ENCODE assay signal across 8 cellular contexts in the genomic region with DNA sequence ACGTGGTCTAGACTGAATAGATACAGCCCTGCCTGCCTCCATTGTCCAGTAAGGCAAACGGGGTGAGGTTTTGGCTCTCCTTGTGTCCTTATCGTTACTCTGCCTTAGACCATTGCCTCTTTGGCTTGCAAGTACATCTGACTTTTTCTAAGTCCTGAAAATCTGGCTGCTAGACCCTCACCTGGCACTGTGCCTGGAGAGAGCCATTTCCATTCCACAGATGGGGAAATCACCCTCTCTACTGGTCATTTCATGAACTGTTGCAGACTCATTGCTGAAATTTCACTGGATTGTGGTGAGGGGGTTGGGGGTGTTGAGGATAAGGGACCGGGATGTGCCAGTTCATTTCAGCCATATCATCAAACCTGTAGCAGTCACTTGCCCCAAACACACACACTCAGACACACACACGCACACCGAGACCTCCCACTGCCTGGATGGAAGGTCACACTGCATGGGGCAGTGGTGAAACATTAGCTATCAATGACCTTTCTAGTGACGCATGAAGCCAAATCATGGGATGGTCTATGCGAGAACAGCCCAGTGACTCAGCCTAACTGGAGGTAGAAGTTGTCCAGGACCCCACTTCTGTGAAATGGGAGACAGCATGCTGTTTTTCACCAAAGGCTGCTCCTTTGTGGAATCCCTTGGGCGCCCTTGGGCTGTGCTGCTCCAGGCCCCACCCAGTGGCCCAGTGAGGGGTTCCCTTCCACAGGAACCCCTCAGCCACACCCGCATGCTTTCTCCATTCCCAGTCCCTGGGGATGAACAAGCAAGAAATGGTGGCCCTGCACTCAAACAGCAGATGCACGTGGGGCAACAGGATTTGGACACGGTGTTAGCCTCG. TPM values are rescaled to one million over a fixed set of nuclear protein-coding genes. Genes with fewer than 3 reads are reported as not detected.
DNase-seq lines count a peak whose midpoint lies in the region; ATAC-seq and TF ChIP-seq lines count a peak whose summit lies in the region.

No MANE protein-coding gene starts in this region.

- 64 to 68% (median 66%) methylated on average over 10 to 13 of the region's 13 CpGs for WGBS in adrenal gland, 4 donors

- H3K27me3 ChIP-seq in HL-60 (ENCODE audit: insufficient read depth, poor library complexity, severe bottlenecking) (no peaks in the 10 kb centered on the region), adrenal gland (no peaks in the 10 kb centered on the region)
- no peaks in the 10 kb centered on the region for H3K27me3 ChIP-seq in naive thymus-derived CD4-positive, alpha-beta T cell (ENCODE audit: control insufficient read depth in 2 of 2, insufficient read depth in 2 of 2, low read length in 2 of 2)

- no peak overlapping the region for H3K27ac Mint-ChIP-seq in CD14-positive monocyte
- H3K27ac Mint-ChIP-seq in naive thymus-derived CD4-positive, alpha-beta T cell: no peak overlapping the region

- no peak for TF ChIP-seq POLR2A in adrenal gland (IDR thresholded peaks at IDR 0.05)

- no peaks in the 10 kb centered on the region for H3K9me3 Mint-ChIP-seq in CD14-positive monocyte
- H3K9me3 Mint-ChIP-seq in naive thymus-derived CD4-positive, alpha-beta T cell: no peaks in the 10 kb centered on the region

- peaks cover 9 to 12% (median 11%) of the 10 kb centered on the region in 3 donors for H3K27me3 Mint-ChIP-seq in CD14-positive monocyte (ENCODE audit: low read depth in 3 of 3)
- H3K27me3 Mint-ChIP-seq in naive thymus-derived CD4-positive, alpha-beta T cell: peaks cover 5 to 13% (median 11%) of the 10 kb centered on the region in 5 donors

- H3K27ac ChIP-seq in HL-60 (replicated peaks) (no peak overlapping the region), adrenal gland (no peak overlapping the region)
- no peak overlapping the region for H3K27ac ChIP-seq in naive thymus-derived CD4-positive, alpha-beta T cell (ENCODE audit: low read depth, low read length)

- intact Hi-C loops in adrenal gland (cut with DNase I): no loop called here
- intact Hi-C loops in CD14-positive monocyte (cut with micrococcal nuclease): no loop called here
- intact Hi-C loops in naive thymus-derived CD4-positive, alpha-beta T cell (cut with micrococcal nuclease): no loop called here

- H3K4me1 Mint-ChIP-seq in CD14-positive monocyte: peaks cover 11% of the 10 kb centered on the region
- H3K4me1 Mint-ChIP-seq in naive thymus-derived CD4-positive, alpha-beta T cell: peaks cover 0 to 5% (median 0%) of the 10 kb centered on the region in 7 donors

- H3K4me3 ChIP-seq in AG10803 (ENCODE audit: low read length): no peak overlapping the region
- H3K4me3 ChIP-seq in HL-60 (replicated peaks; ENCODE audit: insufficient read depth, low read length): no peak overlapping the region
- H3K4me3 ChIP-seq in adrenal gland: no peak overlapping the region
- no peak overlapping the region for H3K4me3 ChIP-seq in naive thymus-derived CD4-positive, alpha-beta T cell (ENCODE audit: low read length)

- TF ChIP-seq CTCF in AG10803 (conservative IDR thresholded peaks at IDR 0.05; ENCODE audit: low read length) (peak; percentile 31), HL-60 (IDR thresholded peaks at IDR 0.05; ENCODE audit: insufficient read depth, low read length) (peak; percentile 10), adrenal gland (IDR thresholded peaks at IDR 0.05) (peak; percentile 7 to 46 (median 31)), CD14-positive monocyte (IDR thresholded peaks at IDR 0.05) (no peak)

- no peaks in the 10 kb centered on the region for H3K9me3 ChIP-seq in adrenal gland (replicated peaks in 1 of 3)
- H3K9me3 ChIP-seq in naive thymus-derived CD4-positive, alpha-beta T cell (ENCODE audit: control insufficient read depth in 2 of 3, low read length in 3 of 3): no peaks in the 10 kb centered on the region

- H3K4me1 ChIP-seq in adrenal gland (replicated peaks in 1 of 2): peaks cover 0 to 2% of the 10 kb centered on the region in 2 donors
- no peaks in the 10 kb centered on the region for H3K4me1 ChIP-seq in naive thymus-derived CD4-positive, alpha-beta T cell (ENCODE audit: control insufficient read depth in 2 of 2, insufficient read depth in 2 of 2, low read length in 2 of 2)

- POLR2A ChIA-PET in naive thymus-derived CD4-positive, alpha-beta T cell (lab: Charles Lee): no interaction called here

- no peak for ATAC-seq in HG03520 (IDR thresholded peaks at IDR 0.05; ENCODE audit: unreplicated experiment)
- ATAC-seq in HG03039 (IDR thresholded peaks at IDR 0.05; ENCODE audit: unreplicated experiment): no peak
- no peak for ATAC-seq in naive thymus-derived CD4-positive, alpha-beta T cell

- DNase-seq in AG10803 (ENCODE audit: low read depth) (peak; percentile 10), HL-60 (ENCODE audit: low read depth in 1 of 2, low spot score in 1 of 2) (no peak), adrenal gland (peak in 6 of 7 donors; percentile 25 to 59 (median 45)), kidney tubule cell (ENCODE audit: low spot score) (peak; percentile 73), CD14-positive monocyte (ENCODE audit: low spot score) (no peak)
- DNase-seq in naive thymus-derived CD4-positive, alpha-beta T cell: no peak

- H3K36me3 Mint-ChIP-seq in CD14-positive monocyte: no peaks in the 10 kb centered on the region
- H3K36me3 Mint-ChIP-seq in naive thymus-derived CD4-positive, alpha-beta T cell: no peaks in the 10 kb centered on the region

- H3K4me3 Mint-ChIP-seq in CD14-positive monocyte: no peak overlapping the region
- H3K4me3 Mint-ChIP-seq in naive thymus-derived CD4-positive, alpha-beta T cell: no peak overlapping the region

- H3K36me3 ChIP-seq in adrenal gland (replicated peaks in 1 of 2): no peaks in the 10 kb centered on the region
- H3K36me3 ChIP-seq in naive thymus-derived CD4-positive, alpha-beta T cell (ENCODE audit: control insufficient read depth in 2 of 3, insufficient read depth in 3 of 3, low read length in 3 of 3): no peaks in the 10 kb centered on the region

- CTCF ChIA-PET in naive thymus-derived CD4-positive, alpha-beta T cell (lab: Charles Lee): interaction anchor here (0.7 kb wide), 1 partner anchor 75 kb away, joined by 3 read pairs; no protein-coding TSS in a partner anchor

RNA-seq across cellular contexts. Expression of a gene that starts 34.9 kb away (rescaled TPM):
- total RNA-seq in adrenal gland: under 1 TPM in 5 of 8 donors, not detected in 3; 0.25 to 0.72 (median 0.29) TPM
- polyA plus RNA-seq in adrenal gland: under 1 TPM; 0.16 to 0.33 (median 0.17) TPM
- not detected for polyA plus RNA-seq in CD14-positive monocyte
- 1 to 10 TPM in 1 of 5 experiments, under 1 TPM in 1, not detected in 3; 0.73 to 1.1 TPM for total RNA-seq in naive thymus-derived CD4-positive, alpha-beta T cell
- not detected for polyA plus RNA-seq in naive thymus-derived CD4-positive, alpha-beta T cell

RNA-seq across cellular contexts. Expression of a gene that starts 57.4 kb away (rescaled TPM):
- total RNA-seq in adrenal gland: 1 to 10 TPM; 1.7 to 9.4 (median 4.9) TPM
- polyA plus RNA-seq in adrenal gland: 10 to 100 TPM in 1 of 3 donors, 1 to 10 TPM in 2; 3.5 to 18.0 (median 4.1) TPM
- 1 to 10 TPM; 1.8 to 2.8 TPM for polyA plus RNA-seq in CD14-positive monocyte
- total RNA-seq in naive thymus-derived CD4-positive, alpha-beta T cell: 10 to 100 TPM in 2 of 5 experiments, 1 to 10 TPM in 3; 7.4 to 12.2 (median 8.2) TPM
- polyA plus RNA-seq in naive thymus-derived CD4-positive, alpha-beta T cell: 1 to 10 TPM; 2.3 to 2.6 TPM

Comparison
In these comparisons a context has a peak if more than half of its experiments do, and no peak if none do; other contexts are left out.
1. DNase-seq: peak in AG10803 (single experiment), adrenal gland (6 of 7) and kidney tubule cell (single experiment); none in HL-60 (0 of 2), CD14-positive monocyte (single experiment) and naive thymus-derived CD4-positive, alpha-beta T cell (0 of 9).